Comparison of ENCODE assay signal across 24 cellular contexts in the genomic region with DNA sequence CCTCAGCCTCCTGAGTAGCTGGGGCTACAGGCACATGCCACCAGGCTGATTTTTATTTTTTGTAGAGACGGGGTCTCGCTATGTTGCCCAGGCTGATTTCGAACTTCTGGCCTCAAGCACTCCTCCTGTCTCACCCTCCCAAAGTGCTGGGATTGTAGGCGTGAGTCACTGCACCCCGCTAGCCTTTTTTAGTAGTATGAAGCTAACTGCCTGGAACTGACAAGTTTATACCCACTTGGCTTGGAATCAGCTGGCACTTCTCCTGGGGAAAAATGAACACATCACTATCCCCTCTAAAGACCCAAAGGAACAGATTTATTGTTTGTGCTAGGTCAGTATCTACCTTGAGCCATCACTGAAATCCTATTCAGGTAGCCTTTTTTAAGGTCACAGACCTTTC. TPM values are rescaled to one million over a fixed set of nuclear protein-coding genes. Genes with fewer than 3 reads are reported as not detected.
A peak's percentile ranks its signal among the peaks of the same experiment; 100 is the strongest.
DNase-seq lines count a peak whose midpoint lies in the region; FAIRE-seq and TF ChIP-seq lines count a peak whose summit lies in the region.
"Had no signal": no experiment of that assay in that cellular context is flagged by ENCODE, and none has a peak within 500 bp of the region (broad histone marks: within the 10 kb centered on the region; RNA-seq: fewer than 3 reads in every experiment).

No MANE protein-coding gene starts in this region.

- H3K36me3 ChIP-seq in astrocyte (ENCODE audit: insufficient read depth, low read length) (peaks cover 6% of the 10 kb centered on the region), vagina (peaks cover 0 to 49% of the 10 kb centered on the region in 2 donors), spleen (peaks cover 0 to 100% (median 76%) of the 10 kb centered on the region in 6 donors)

- H3K79me2 ChIP-seq in astrocyte (ENCODE audit: insufficient read depth, low read length) = no peaks in the 10 kb centered on the region

- H3K36me3 Mint-ChIP-seq in activated naive CD8-positive, alpha-beta T cell = peaks cover 2% of the 10 kb centered on the region
- peaks cover 28% of the 10 kb centered on the region for H3K36me3 Mint-ChIP-seq in activated naive CD8-positive, alpha-beta T cell treated with anti-CD3 and anti-CD28 coated beads for 36 hours
- H3K36me3 Mint-ChIP-seq in astrocyte (ENCODE audit: low read depth, unreplicated experiment) = peaks cover 26% of the 10 kb centered on the region

- FAIRE-seq in astrocyte (lab: Jason Lieb, UNC) = no peak

- H3K9me3 Mint-ChIP-seq in activated naive CD8-positive, alpha-beta T cell (ENCODE audit: low read depth) = no peaks in the 10 kb centered on the region
- no peaks in the 10 kb centered on the region for H3K9me3 Mint-ChIP-seq in activated naive CD8-positive, alpha-beta T cell treated with anti-CD3 and anti-CD28 coated beads for 36 hours
- H3K9me3 Mint-ChIP-seq in astrocyte (ENCODE audit: unreplicated experiment) = no peaks in the 10 kb centered on the region
- H3K9me3 Mint-ChIP-seq: H9; naive thymus-derived CD4-positive, alpha-beta T cell; stimulated activated naive CD8-positive, alpha-beta T cell treated with anti-CD3 and anti-CD28 coated beads, Interleukin-15, Interleukin-2, amounts not matched to agents 100 ng/mL and 50 ng/mL, for 24 hours; type B pancreatic cell had no signal

- no peak for DNase-seq in activated naive CD8-positive, alpha-beta T cell treated with anti-CD3 and anti-CD28 coated beads for 36 hours
- DNase-seq in astrocyte (ENCODE audit: low read depth) (peak; percentile 29), iris pigment epithelial cell (ENCODE audit: low read depth) (peak; percentile 32), vagina (ENCODE audit: extremely low spot score in 2 of 2) (no peak), spleen (no peak), dedifferentiated amniotic fluid mesenchymal stem cell (ENCODE audit: extremely low spot score) (no peak)
- no peak for DNase-seq in activated naive CD4-positive, alpha-beta T cell treated with anti-CD3 and anti-CD28 coated beads, Interleukin-2, amount 50 U/mL, for 16 hours
- DNase-seq: activated CD8-positive, alpha-beta T cell treated with anti-CD3 and anti-CD28 coated beads, Interleukin-2, amount 10 ng/mL, durations not matched to agents 7 days and 5 days; activated naive CD4-positive, alpha-beta T cell; amygdala; C1 segment of cervical spinal cord; central memory CD4-positive, alpha-beta T cell; effector CD4-positive, alpha-beta T cell; erythroblast; H9; naive thymus-derived CD4-positive, alpha-beta T cell; NCI-H187; T-helper 9 cell had no signal

- no peak overlapping the region for H3K4me3 Mint-ChIP-seq in activated naive CD8-positive, alpha-beta T cell
- no peak overlapping the region for H3K4me3 Mint-ChIP-seq in activated naive CD8-positive, alpha-beta T cell treated with anti-CD3 and anti-CD28 coated beads for 36 hours
- no peak overlapping the region for H3K4me3 Mint-ChIP-seq in astrocyte (ENCODE audit: unreplicated experiment)
- H3K4me3 Mint-ChIP-seq: activated CD8-positive, alpha-beta T cell treated with anti-CD3 and anti-CD28 coated beads, Interleukin-2, amount 10 ng/mL, durations not matched to agents 7 days and 5 days; H9; naive thymus-derived CD4-positive, alpha-beta T cell; stimulated activated naive CD8-positive, alpha-beta T cell treated with anti-CD3 and anti-CD28 coated beads, Interleukin-15, Interleukin-2, amounts not matched to agents 100 ng/mL and 50 ng/mL, for 24 hours; type B pancreatic cell had no signal

- no peak overlapping the region for H3K9ac ChIP-seq in astrocyte (ENCODE audit: low read length)

- H2AFZ ChIP-seq in astrocyte (ENCODE audit: low read depth, low read length) = no peak overlapping the region

- intact Hi-C loops in vagina (cut with DNase I) = no loop called here
- intact Hi-C loops in spleen (cut with DNase I; ENCODE audit: low total_unique reads) = no loop called here

- no peak overlapping the region for H3K4me3 ChIP-seq in astrocyte (ENCODE audit: insufficient read depth, low read depth, low read length)
- no peak overlapping the region for H3K4me3 ChIP-seq in vagina
- no peak overlapping the region for H3K4me3 ChIP-seq in spleen

- peak overlapping the region; percentile 22 for H3K27ac Mint-ChIP-seq in activated naive CD8-positive, alpha-beta T cell
- H3K27ac Mint-ChIP-seq in activated naive CD8-positive, alpha-beta T cell treated with anti-CD3 and anti-CD28 coated beads for 36 hours = no peak overlapping the region
- H3K27ac Mint-ChIP-seq in astrocyte (ENCODE audit: unreplicated experiment) = no peak overlapping the region
- H3K27ac Mint-ChIP-seq: activated CD8-positive, alpha-beta T cell treated with anti-CD3 and anti-CD28 coated beads, Interleukin-2, amount 10 ng/mL, durations not matched to agents 7 days and 5 days; stimulated activated naive CD8-positive, alpha-beta T cell treated with anti-CD3 and anti-CD28 coated beads, Interleukin-15, Interleukin-2, amounts not matched to agents 100 ng/mL and 50 ng/mL, for 24 hours; type B pancreatic cell had no signal

- TF ChIP-seq CTCF in astrocyte (IDR thresholded peaks at IDR 0.05; ENCODE audit: insufficient read depth, low read depth, low read length) = no peak
- TF ChIP-seq CTCF in vagina (IDR thresholded peaks at IDR 0.05) = no peak
- no peak for TF ChIP-seq CTCF in spleen (IDR thresholded peaks at IDR 0.05 in 8 of 11, conservative IDR thresholded peaks at IDR 0.05 in 3 of 11)

- H3K4me2 ChIP-seq in astrocyte (ENCODE audit: low read length) = no peak overlapping the region

- H4K20me1 ChIP-seq in astrocyte (ENCODE audit: insufficient read depth, low read length) = peaks cover 4% of the 10 kb centered on the region

- TF ChIP-seq POLR2A in vagina (IDR thresholded peaks at IDR 0.05) = no peak
- TF ChIP-seq POLR2A in spleen (IDR thresholded peaks at IDR 0.05) = no peak

- H3K9me3 ChIP-seq in astrocyte (ENCODE audit: insufficient read depth, low read depth, low read length) = no peaks in the 10 kb centered on the region
- no peaks in the 10 kb centered on the region for H3K9me3 ChIP-seq in vagina
- no peaks in the 10 kb centered on the region for H3K9me3 ChIP-seq in spleen

- 93 to 97% (median 96%) methylated on average over 5 of the region's 5 CpGs for WGBS in spleen, 5 donors

- peaks cover 23% of the 10 kb centered on the region for H3K4me1 ChIP-seq in astrocyte (ENCODE audit: insufficient read depth, low read length)
- peaks cover 26% of the 10 kb centered on the region for H3K4me1 ChIP-seq in vagina
- peaks cover 0 to 51% (median 19%) of the 10 kb centered on the region in 6 donors for H3K4me1 ChIP-seq in spleen

- no peaks in the 10 kb centered on the region for H3K27me3 Mint-ChIP-seq in activated naive CD8-positive, alpha-beta T cell
- no peaks in the 10 kb centered on the region for H3K27me3 Mint-ChIP-seq in activated naive CD8-positive, alpha-beta T cell treated with anti-CD3 and anti-CD28 coated beads for 36 hours
- H3K27me3 Mint-ChIP-seq in astrocyte (ENCODE audit: low read depth, unreplicated experiment) = no peaks in the 10 kb centered on the region
- H3K27me3 Mint-ChIP-seq: naive thymus-derived CD4-positive, alpha-beta T cell; stimulated activated naive CD8-positive, alpha-beta T cell treated with anti-CD3 and anti-CD28 coated beads, Interleukin-15, Interleukin-2, amounts not matched to agents 100 ng/mL and 50 ng/mL, for 24 hours; type B pancreatic cell had no signal

- H3K4me1 Mint-ChIP-seq in activated naive CD8-positive, alpha-beta T cell (ENCODE audit: low read depth) = peaks cover 38% of the 10 kb centered on the region
- peaks cover 38% of the 10 kb centered on the region for H3K4me1 Mint-ChIP-seq in activated naive CD8-positive, alpha-beta T cell treated with anti-CD3 and anti-CD28 coated beads for 36 hours
- H3K4me1 Mint-ChIP-seq in astrocyte (ENCODE audit: low read depth, unreplicated experiment) = peaks cover 11% of the 10 kb centered on the region
- H3K4me1 Mint-ChIP-seq: H9 had no signal

- H3K27me3 ChIP-seq in astrocyte (ENCODE audit: insufficient read depth, low read length) (no peaks in the 10 kb centered on the region), vagina (no peaks in the 10 kb centered on the region), spleen (replicated peaks in 1 of 7) (no peaks in the 10 kb centered on the region)

- H3K27ac ChIP-seq in astrocyte (ENCODE audit: low read depth, low read length) (no peak overlapping the region), vagina (peak overlapping the region; percentile 52), spleen (no peak overlapping the region)

RNA-seq across cellular contexts. Expression of a gene that starts 19.0 kb away (rescaled TPM):
- 10 to 100 TPM; 29.5 to 33.0 TPM for total RNA-seq in activated naive CD8-positive, alpha-beta T cell treated with anti-CD3 and anti-CD28 coated beads for 36 hours
- total RNA-seq in astrocyte (28.7 and 29.0 TPM in 2 replicates), vagina (38.1 TPM), spleen (100 to 1,000 TPM in 5 of 7 donors, 10 to 100 TPM in 2; 93.9 to 143 (median 122) TPM)
- 10 to 100 TPM; 15.0 to 47.4 (median 23.6) TPM for polyA plus RNA-seq in spleen

RNA-seq across cellular contexts. Expression of a gene that starts 25.8 kb away (rescaled TPM):
- total RNA-seq in activated naive CD8-positive, alpha-beta T cell treated with anti-CD3 and anti-CD28 coated beads for 36 hours = under 1 TPM in 1 of 2 experiments, not detected in 1; 0.39 TPM
- total RNA-seq in astrocyte (4.2 and 11.8 TPM in 2 replicates), vagina (not detected), spleen (under 1 TPM in 4 of 7 donors, not detected in 3; 0.34 to 0.95 (median 0.48) TPM)
- under 1 TPM; 0.06 to 0.09 (median 0.09) TPM for polyA plus RNA-seq in spleen
- total RNA-seq: activated CD8-positive, alpha-beta T cell treated with anti-CD3 and anti-CD28 coated beads, Interleukin-2, amount 10 ng/mL, durations not matched to agents 7 days and 5 days; G401; glomerular endothelial cell; mesenteric fat pad had no signal
- polyA plus RNA-seq: naive thymus-derived CD4-positive, alpha-beta T cell had no signal

RNA-seq across cellular contexts. Expression of a gene that starts 53.2 kb away (rescaled TPM):
- total RNA-seq in activated naive CD8-positive, alpha-beta T cell treated with anti-CD3 and anti-CD28 coated beads for 36 hours = 1 to 10 TPM; 2.7 to 4.3 TPM
- total RNA-seq in astrocyte (82.8 and 96.9 TPM in 2 replicates), vagina (142 TPM), spleen (10 to 100 TPM; 30.1 to 92.8 (median 81.4) TPM)
- 10 to 100 TPM in 2 of 3 donors, 1 to 10 TPM in 1; 3.9 to 12.2 (median 10.7) TPM for polyA plus RNA-seq in spleen

Comparison
In these comparisons a context has a peak if more than half of its experiments do, and no peak if none do; other contexts are left out.
1. DNase-seq: peak in astrocyte (single experiment) and iris pigment epithelial cell (single experiment); none in activated naive CD8-positive, alpha-beta T cell treated with anti-CD3 and anti-CD28 coated beads for 36 hours (single experiment), vagina (0 of 2), activated naive CD4-positive, alpha-beta T cell treated with anti-CD3 and anti-CD28 coated beads, Interleukin-2, amount 50 U/mL, for 16 hours (single experiment), spleen (single experiment) and dedifferentiated amniotic fluid mesenchymal stem cell (single experiment).
2. RNA of a gene that starts 53.2 kb away (total RNA-seq): 142 TPM in vagina (single experiment), 82.8 to 96.9 TPM in astrocyte and 30.1 to 92.8 TPM in spleen; 2.7 to 4.3 TPM in activated naive CD8-positive, alpha-beta T cell treated with anti-CD3 and anti-CD28 coated beads for 36 hours; every median in the first group is over 4 times any median in the second.